9 cellular contexts compared by ENCODE assay signal in the genomic region with DNA sequence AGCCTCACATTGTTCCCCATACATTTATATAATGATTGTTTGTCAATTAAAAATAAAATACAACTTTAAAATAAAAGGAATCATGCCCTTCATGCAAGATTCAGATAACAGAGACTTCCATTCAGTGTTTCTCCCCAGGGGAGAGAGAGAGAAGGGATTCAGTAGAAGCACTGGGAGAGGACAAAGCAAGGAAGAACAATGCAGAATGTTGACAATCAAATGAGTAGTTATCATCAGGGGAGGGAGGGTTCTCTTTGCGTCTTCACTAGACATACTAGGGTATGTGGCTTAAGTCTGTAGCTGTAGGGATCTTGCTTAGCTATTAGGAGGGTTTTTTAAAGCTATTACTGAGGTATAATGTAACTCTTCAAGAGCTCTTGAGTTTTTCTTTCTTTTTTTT. TPM values are rescaled to one million over a fixed set of nuclear protein-coding genes. Genes with fewer than 3 reads are reported as not detected.
"Had no signal": no experiment of that assay in that cellular context is flagged by ENCODE, and none has a peak within 500 bp of the region (broad histone marks: within the 10 kb centered on the region; RNA-seq: fewer than 3 reads in every experiment).

No MANE protein-coding gene starts in this region.

- H3K27ac ChIP-seq: GM23248 had no signal

- H2AFZ ChIP-seq: GM23248 had no signal

- ATAC-seq: K562 had no signal

- H3K27ac Mint-ChIP-seq: H9, HFFc6 had no signal

- H3K9ac ChIP-seq: GM23248 had no signal

- H3K4me3 Mint-ChIP-seq: H9, HFFc6 had no signal

- H3K4me3 ChIP-seq: GM23248, K562 had no signal

- DNase-seq: GM23248, H9, HCEC 1CT, HFFc6, IMR-90, KG1 had no signal

RNA-seq across cellular contexts. Expression of a gene that starts 30.7 kb away (rescaled TPM):
- total RNA-seq: GM23248, H1, H9, HFFc6, HT-29, IMR-90, K562 had no signal
